ENCODE assay signal across 20 cellular contexts in the genomic region with DNA sequence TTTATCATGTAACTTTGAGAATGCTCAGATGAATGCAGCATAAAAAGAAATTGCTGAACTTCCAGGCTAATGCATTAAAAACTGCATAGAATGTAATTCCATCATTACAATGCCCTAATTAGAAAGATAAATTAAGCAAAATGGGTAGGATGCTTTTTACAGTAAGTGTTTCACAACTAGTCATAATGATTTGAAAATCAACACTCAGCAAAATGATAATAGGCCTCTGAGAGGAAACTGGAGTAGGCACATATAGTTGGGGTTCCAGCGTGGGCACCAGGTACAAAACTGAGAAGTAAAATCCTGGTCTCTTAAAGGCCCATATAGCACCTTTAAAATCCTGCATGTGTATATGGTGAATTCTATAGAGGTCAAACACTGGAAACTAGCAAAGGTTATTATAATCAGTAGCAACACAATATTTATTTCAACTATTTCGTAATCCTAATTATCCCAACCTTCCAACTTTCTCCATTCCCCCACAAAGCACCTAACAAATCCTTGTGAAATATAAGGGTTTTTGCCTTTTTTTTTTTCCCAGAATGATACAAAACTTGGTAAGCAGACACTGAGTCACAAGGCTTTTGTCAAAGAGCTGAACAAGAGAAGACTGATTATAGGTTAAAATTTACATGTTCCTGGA.
"Had no signal": no experiment of that assay in that cellular context is flagged by ENCODE, and none has a peak within 500 bp of the region (broad histone marks: within the 10 kb centered on the region; RNA-seq: fewer than 3 reads in every experiment).

No MANE protein-coding gene starts in this region.

- FAIRE-seq: RCC 7860 had no signal

- H3K27ac ChIP-seq: SJSA1 had no signal

- H3K36me3 ChIP-seq: SJSA1 had no signal

- DNase-seq: activated B cell treated with CpG ODN at 0.5 μM for 24 hours; activated CD4-positive, alpha-beta T cell treated with anti-CD3 and anti-CD28 coated beads for 1 hour; activated CD4-positive, alpha-beta T cell treated with anti-CD3 and anti-CD28 coated beads, Interleukin-2, amount 10 ng/mL, durations not matched to agents 24 days and 14 days; activated CD4-positive, alpha-beta T cell treated with anti-CD3 and anti-CD28 coated beads, Interleukin-2, amount 50 U/mL, for 48 hours; activated CD8-positive, alpha-beta memory T cell treated with anti-CD3 and anti-CD28 coated beads, Interleukin-2, amount 10 ng/mL, durations not matched to agents 7 days and 5 days; activated effector memory CD4-positive, alpha-beta T cell treated with anti-CD3 and anti-CD28 coated beads, Interleukin-2, amount 50 U/mL, for 16 hours; activated naive CD4-positive, alpha-beta T cell treated with anti-CD3 and anti-CD28 coated beads for 36 hours; activated naive CD8-positive, alpha-beta T cell treated with anti-CD3 and anti-CD28 coated beads for 36 hours; activated T-cell treated with anti-CD3 and anti-CD28 coated beads, Interleukin-2, amount 50 U/mL, for 24 hours; anterior cingulate cortex; NCI-H1048; NCI-H1930; NCI-H345; NCI-H510A; SHP77; T-helper 17 cell; T-helper 9 cell had no signal

- ATAC-seq: activated CD8-positive, alpha-beta memory T cell treated with anti-CD3 and anti-CD28 coated beads, Interleukin-2, amount 10 ng/mL, durations not matched to agents 7 days and 5 days; PC-3; T-helper 17 cell had no signal

- H3K27me3 ChIP-seq: SJSA1 had no signal

- H3K9me3 ChIP-seq: SJSA1 had no signal

- H3K4me3 ChIP-seq: SJSA1 had no signal
